8 cellular contexts compared by ENCODE assay signal in the genomic region with DNA sequence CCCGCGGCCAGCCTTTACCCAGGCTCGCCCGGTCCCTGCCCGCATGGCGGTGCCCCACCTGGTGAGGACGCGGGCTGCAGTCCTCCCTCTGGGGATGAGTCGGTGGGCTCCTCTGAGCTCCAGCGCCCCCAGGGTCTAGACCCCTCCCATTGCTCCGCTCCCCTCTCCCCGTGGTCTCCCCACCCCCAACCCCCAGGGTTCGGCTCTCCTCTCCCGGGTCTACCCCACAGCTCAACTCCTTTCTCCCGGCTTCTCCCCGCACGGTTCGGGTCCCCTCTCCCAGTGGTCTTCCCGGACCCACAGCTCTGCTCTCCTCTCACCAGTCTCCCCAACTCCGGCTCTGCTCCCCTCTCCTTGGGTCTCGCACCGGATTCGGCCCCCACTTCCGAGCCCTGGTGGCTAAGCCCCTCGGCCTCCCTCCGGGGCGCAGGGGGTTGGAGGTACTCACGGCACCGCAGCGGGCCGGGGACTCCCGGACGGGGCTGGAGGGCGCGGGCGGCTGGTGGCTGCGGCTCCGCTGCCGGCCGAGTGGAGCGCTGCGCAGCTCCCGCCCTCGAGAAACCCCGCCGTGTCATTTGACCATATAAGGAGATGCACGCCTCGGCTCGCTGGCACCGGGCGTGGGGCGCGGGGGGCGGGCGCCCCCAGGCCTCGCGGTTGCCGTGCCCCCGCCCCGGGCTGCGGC. TPM values are rescaled to one million over a fixed set of nuclear protein-coding genes. Genes with fewer than 3 reads are reported as not detected.
DNase-seq lines count a peak whose midpoint lies in the region; ATAC-seq and TF ChIP-seq lines count a peak whose summit lies in the region.

A gene with protein sequence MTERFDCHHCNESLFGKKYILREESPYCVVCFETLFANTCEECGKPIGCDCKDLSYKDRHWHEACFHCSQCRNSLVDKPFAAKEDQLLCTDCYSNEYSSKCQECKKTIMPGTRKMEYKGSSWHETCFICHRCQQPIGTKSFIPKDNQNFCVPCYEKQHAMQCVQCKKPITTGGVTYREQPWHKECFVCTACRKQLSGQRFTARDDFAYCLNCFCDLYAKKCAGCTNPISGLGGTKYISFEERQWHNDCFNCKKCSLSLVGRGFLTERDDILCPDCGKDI (minus strand): TSS at position 530 of the 685 bp plus-strand sequence. CDS start 12,535 bp downstream, outside the sequence.

- peaks cover 27% of the 10 kb centered on the region for H3K27me3 ChIP-seq in CD4-positive, CD25-positive, alpha-beta regulatory T cell (ENCODE audit: control insufficient read depth, insufficient read depth, low read length)
- H3K27me3 ChIP-seq in esophagus squamous epithelium, result peaks cover 0 to 18% (median 0%) of the 10 kb centered on the region in 4 donors

- intact Hi-C loops in esophagus squamous epithelium (cut with DNase I), result no loop called here

- H3K4me1 Mint-ChIP-seq in CD4-positive, CD25-positive, alpha-beta regulatory T cell, result peaks cover 0 to 8% (median 4%) of the 10 kb centered on the region in 4 donors
- H3K4me1 Mint-ChIP-seq in activated T-cell treated with anti-CD3 and anti-CD28 coated beads, Interleukin-2, amount 50 U/mL, for 4 hours (ENCODE audit: low read depth), result peaks cover 14% of the 10 kb centered on the region
- peaks cover 4 to 8% (median 7%) of the 10 kb centered on the region in 3 donors for H3K4me1 Mint-ChIP-seq in naive B cell
- peaks cover 3 to 10% of the 10 kb centered on the region in 2 donors for H3K4me1 Mint-ChIP-seq in stimulated activated naive B cell treated with anti-CD40 and anti-IgM and Interleukin-4, amounts not matched to agents 10 μg/mL and 1 μg/mL and 100 μg/mL, for 72 hours

- ATAC-seq in CD4-positive, CD25-positive, alpha-beta regulatory T cell (ENCODE audit: low read depth in 2 of 2), result peak; percentile 93
- ATAC-seq in GM19324 (IDR thresholded peaks at IDR 0.05; ENCODE audit: low FRiP score, unreplicated experiment) (peak; percentile 99), HG03439 (IDR thresholded peaks at IDR 0.05; ENCODE audit: unreplicated experiment) (peak; percentile 92), naive B cell (ENCODE audit: low read depth in 2 of 2) (peak; percentile 98 to 99)
- ATAC-seq in activated T-cell treated with anti-CD3 and anti-CD28 coated beads, Interleukin-2, amount 50 U/mL, for 4 hours, result peak; percentile 95 to 96
- peak; percentile 99 for ATAC-seq in stimulated activated naive B cell treated with anti-CD40 and anti-IgM and Interleukin-4, amounts not matched to agents 10 μg/mL and 1 μg/mL and 100 μg/mL, for 72 hours (replicated peaks)

- H3K4me1 ChIP-seq in CD4-positive, CD25-positive, alpha-beta regulatory T cell (ENCODE audit: control insufficient read depth, insufficient read depth, low read length, poor library complexity, severe bottlenecking), result peaks cover 13% of the 10 kb centered on the region
- peaks cover 10 to 73% (median 37%) of the 10 kb centered on the region in 3 donors for H3K4me1 ChIP-seq in esophagus squamous epithelium

- peaks cover 70% of the 10 kb centered on the region for H3K27me3 Mint-ChIP-seq in CD4-positive, CD25-positive, alpha-beta regulatory T cell
- peaks cover 31% of the 10 kb centered on the region for H3K27me3 Mint-ChIP-seq in activated T-cell treated with anti-CD3 and anti-CD28 coated beads, Interleukin-2, amount 50 U/mL, for 4 hours (ENCODE audit: low read depth)
- peaks cover 36 to 57% (median 55%) of the 10 kb centered on the region in 3 donors for H3K27me3 Mint-ChIP-seq in naive B cell
- H3K27me3 Mint-ChIP-seq in stimulated activated naive B cell treated with anti-CD40 and anti-IgM and Interleukin-4, amounts not matched to agents 10 μg/mL and 1 μg/mL and 100 μg/mL, for 72 hours, result peaks cover 46 to 70% of the 10 kb centered on the region in 2 donors

- TF ChIP-seq CTCF in esophagus squamous epithelium (IDR thresholded peaks at IDR 0.05), result peak in 5 of 6 experiments; percentile 17 to 68 (median 41)

- no peak within 1 kb of the TSS for H3K4me3 ChIP-seq in CD4-positive, CD25-positive, alpha-beta regulatory T cell (ENCODE audit: low read depth, low read length)
- H3K4me3 ChIP-seq in esophagus squamous epithelium, result peak within 1 kb of the TSS; percentile 86 to 97 (median 94)

- no peaks in the 10 kb centered on the region for H3K36me3 ChIP-seq in CD4-positive, CD25-positive, alpha-beta regulatory T cell (ENCODE audit: control insufficient read depth, insufficient read depth, low read length)
- no peaks in the 10 kb centered on the region for H3K36me3 ChIP-seq in esophagus squamous epithelium

- H3K9me3 ChIP-seq in CD4-positive, CD25-positive, alpha-beta regulatory T cell (ENCODE audit: control insufficient read depth in 2 of 2, low read length in 2 of 2), result no peaks in the 10 kb centered on the region
- no peaks in the 10 kb centered on the region for H3K9me3 ChIP-seq in esophagus squamous epithelium

- no peaks in the 10 kb centered on the region for H3K9me3 Mint-ChIP-seq in CD4-positive, CD25-positive, alpha-beta regulatory T cell
- H3K9me3 Mint-ChIP-seq in activated T-cell treated with anti-CD3 and anti-CD28 coated beads, Interleukin-2, amount 50 U/mL, for 4 hours, result no peaks in the 10 kb centered on the region
- H3K9me3 Mint-ChIP-seq in naive B cell, result no peaks in the 10 kb centered on the region
- H3K9me3 Mint-ChIP-seq in stimulated activated naive B cell treated with anti-CD40 and anti-IgM and Interleukin-4, amounts not matched to agents 10 μg/mL and 1 μg/mL and 100 μg/mL, for 72 hours, result no peaks in the 10 kb centered on the region

- TF ChIP-seq POLR2A in esophagus squamous epithelium (IDR thresholded peaks at IDR 0.05), result peak in 3 of 4 donors; percentile 53 to 93 (median 89)

- H3K36me3 Mint-ChIP-seq in CD4-positive, CD25-positive, alpha-beta regulatory T cell, result no peaks in the 10 kb centered on the region
- no peaks in the 10 kb centered on the region for H3K36me3 Mint-ChIP-seq in activated T-cell treated with anti-CD3 and anti-CD28 coated beads, Interleukin-2, amount 50 U/mL, for 4 hours (ENCODE audit: insufficient read depth)
- peaks cover 0 to 7% of the 10 kb centered on the region in 2 donors for H3K36me3 Mint-ChIP-seq in naive B cell
- H3K36me3 Mint-ChIP-seq in stimulated activated naive B cell treated with anti-CD40 and anti-IgM and Interleukin-4, amounts not matched to agents 10 μg/mL and 1 μg/mL and 100 μg/mL, for 72 hours, result no peaks in the 10 kb centered on the region

- peak within 1 kb of the TSS; percentile 27 to 88 (median 81) for H3K4me3 Mint-ChIP-seq in CD4-positive, CD25-positive, alpha-beta regulatory T cell
- peak within 1 kb of the TSS; percentile 85 for H3K4me3 Mint-ChIP-seq in activated T-cell treated with anti-CD3 and anti-CD28 coated beads, Interleukin-2, amount 50 U/mL, for 4 hours
- peak within 1 kb of the TSS; percentile 67 to 88 (median 82) for H3K4me3 Mint-ChIP-seq in naive B cell
- H3K4me3 Mint-ChIP-seq in stimulated activated naive B cell treated with anti-CD40 and anti-IgM and Interleukin-4, amounts not matched to agents 10 μg/mL and 1 μg/mL and 100 μg/mL, for 72 hours, result peak within 1 kb of the TSS; percentile 79 to 85

- WGBS in esophagus squamous epithelium, 2 donors, result 1% methylated on average over 17 to 23 of the region's 61 CpGs

- no peak within 1 kb of the TSS for H3K27ac Mint-ChIP-seq in CD4-positive, CD25-positive, alpha-beta regulatory T cell
- H3K27ac Mint-ChIP-seq in naive B cell, result peak within 1 kb of the TSS in 1 of 6 donors; percentile 77
- peak within 1 kb of the TSS; percentile 51 for H3K27ac Mint-ChIP-seq in stimulated activated naive B cell treated with anti-CD40 and anti-IgM and Interleukin-4, amounts not matched to agents 10 μg/mL and 1 μg/mL and 100 μg/mL, for 72 hours

- no peak within 1 kb of the TSS for H3K27ac ChIP-seq in CD4-positive, CD25-positive, alpha-beta regulatory T cell (ENCODE audit: insufficient read depth, low read length, poor library complexity, severe bottlenecking)
- H3K27ac ChIP-seq in esophagus squamous epithelium, result peak within 1 kb of the TSS; percentile 95 to 98 (median 98)

- DNase-seq in CD4-positive, CD25-positive, alpha-beta regulatory T cell, result peak; percentile 50 to 71 (median 59)
- peak; percentile 83 for DNase-seq in OCI-M1 (lab: John Stamatoyannopoulos, UW)
- peak; percentile 60 for DNase-seq in activated T-cell treated with anti-CD3 and anti-CD28 coated beads, Interleukin-2, amount 50 U/mL, for 4 hours
- DNase-seq in esophagus squamous epithelium (lab: John Stamatoyannopoulos, UW), result no peak
- peak; percentile 54 for DNase-seq in naive B cell
- peak; percentile 55 for DNase-seq in stimulated activated naive B cell treated with anti-CD40 and anti-IgM and Interleukin-4, amounts not matched to agents 10 μg/mL and 1 μg/mL and 100 μg/mL, for 72 hours

RNA-seq across cellular contexts. Expression of the gene that starts here (rescaled TPM):
- total RNA-seq in CD4-positive, CD25-positive, alpha-beta regulatory T cell, result 0.57 TPM
- 1 to 10 TPM in 3 of 4 donors, under 1 TPM in 1; 0.76 to 2.0 (median 1.2) TPM for polyA plus RNA-seq in CD4-positive, CD25-positive, alpha-beta regulatory T cell
- total RNA-seq in activated T-cell treated with anti-CD3 and anti-CD28 coated beads, Interleukin-2, amount 50 U/mL, for 4 hours, result 1 to 10 TPM; 2.6 to 3.5 (median 2.7) TPM
- total RNA-seq in esophagus squamous epithelium, result 10 to 100 TPM; 46.1 to 89.1 (median 54.7) TPM
- under 1 TPM in 4 of 6 donors, not detected in 2; 0.05 to 0.39 (median 0.24) TPM for polyA plus RNA-seq in naive B cell (ENCODE audit: low read depth in 6 of 6)

Comparison
In these comparisons a context has a peak if more than half of its experiments do, and no peak if none do; other contexts are left out.
1. RNA of the gene that starts here (total RNA-seq): 46.1 to 89.1 TPM in esophagus squamous epithelium; 2.6 to 3.5 TPM in activated T-cell treated with anti-CD3 and anti-CD28 coated beads, Interleukin-2, amount 50 U/mL, for 4 hours and 0.57 TPM in CD4-positive, CD25-positive, alpha-beta regulatory T cell (single experiment); every median in the first group is over 10 times any median in the second.
2. Peak in DNase-seq and ATAC-seq in naive B cell; RNA of the gene not detected or under 1 TPM.
3. Peak in every context shown above with its lines, with median percentiles within 50 percentile points of each other: ATAC-seq and H3K4me3 Mint-ChIP-seq.